1 cellular context compared by ENCODE assay signal in the genomic region with DNA sequence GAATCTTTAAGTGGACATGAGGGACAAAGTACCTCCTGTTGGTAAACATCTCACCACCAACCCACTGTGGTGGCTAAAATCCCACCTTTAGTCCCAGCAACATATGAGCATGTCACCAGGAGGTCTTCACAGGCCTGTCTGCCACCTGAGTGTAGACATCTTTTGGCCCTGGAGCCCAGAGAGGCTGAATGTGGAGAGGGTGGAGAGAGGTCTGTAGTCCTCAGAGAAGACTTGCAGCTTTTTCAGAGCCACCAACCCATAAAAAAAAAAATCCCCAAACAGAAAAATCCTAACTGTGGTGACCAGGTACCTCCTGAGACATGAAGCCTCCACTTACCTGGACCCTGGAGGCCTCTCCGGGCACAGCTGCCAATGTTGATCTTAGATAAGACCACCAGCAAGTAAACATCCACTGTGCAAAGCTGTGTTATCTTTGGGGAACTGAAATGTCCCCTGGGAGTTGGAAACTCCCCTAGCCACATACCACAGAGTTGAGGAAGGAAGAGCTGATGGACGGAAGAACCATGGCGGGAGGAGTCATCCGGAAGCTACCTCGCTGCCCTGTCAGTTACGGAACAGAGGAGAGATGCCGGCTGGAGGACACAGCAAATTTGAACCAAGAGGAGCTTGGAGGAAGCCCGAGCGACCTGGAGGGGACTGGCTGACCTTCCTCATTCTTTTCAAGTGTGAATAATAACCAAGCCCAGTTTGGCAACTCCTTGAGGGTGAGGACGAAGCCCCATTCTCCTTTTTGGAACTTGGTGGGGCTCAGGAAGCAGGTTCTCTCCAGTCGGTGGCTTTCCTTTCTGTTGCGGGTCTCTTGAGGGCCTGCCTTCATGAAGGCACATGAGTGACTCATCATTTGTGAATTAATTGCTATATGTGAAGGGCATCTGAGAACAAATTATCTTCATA.
TF ChIP-seq lines count a peak whose summit lies in the region.

A gene with protein sequence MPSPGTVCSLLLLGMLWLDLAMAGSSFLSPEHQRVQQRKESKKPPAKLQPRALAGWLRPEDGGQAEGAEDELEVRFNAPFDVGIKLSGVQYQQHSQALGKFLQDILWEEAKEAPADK (minus strand): TSS at position 443 of the 915 bp plus-strand sequence. CDS start 2,767 bp downstream, outside the sequence.

TF ChIP-seq in HepG2, 621 proteins besides CTCF, POLR2A, EP300 and RAD21 (continued from another document and continues in another):
- TF ChIP-seq, protein P1, sequence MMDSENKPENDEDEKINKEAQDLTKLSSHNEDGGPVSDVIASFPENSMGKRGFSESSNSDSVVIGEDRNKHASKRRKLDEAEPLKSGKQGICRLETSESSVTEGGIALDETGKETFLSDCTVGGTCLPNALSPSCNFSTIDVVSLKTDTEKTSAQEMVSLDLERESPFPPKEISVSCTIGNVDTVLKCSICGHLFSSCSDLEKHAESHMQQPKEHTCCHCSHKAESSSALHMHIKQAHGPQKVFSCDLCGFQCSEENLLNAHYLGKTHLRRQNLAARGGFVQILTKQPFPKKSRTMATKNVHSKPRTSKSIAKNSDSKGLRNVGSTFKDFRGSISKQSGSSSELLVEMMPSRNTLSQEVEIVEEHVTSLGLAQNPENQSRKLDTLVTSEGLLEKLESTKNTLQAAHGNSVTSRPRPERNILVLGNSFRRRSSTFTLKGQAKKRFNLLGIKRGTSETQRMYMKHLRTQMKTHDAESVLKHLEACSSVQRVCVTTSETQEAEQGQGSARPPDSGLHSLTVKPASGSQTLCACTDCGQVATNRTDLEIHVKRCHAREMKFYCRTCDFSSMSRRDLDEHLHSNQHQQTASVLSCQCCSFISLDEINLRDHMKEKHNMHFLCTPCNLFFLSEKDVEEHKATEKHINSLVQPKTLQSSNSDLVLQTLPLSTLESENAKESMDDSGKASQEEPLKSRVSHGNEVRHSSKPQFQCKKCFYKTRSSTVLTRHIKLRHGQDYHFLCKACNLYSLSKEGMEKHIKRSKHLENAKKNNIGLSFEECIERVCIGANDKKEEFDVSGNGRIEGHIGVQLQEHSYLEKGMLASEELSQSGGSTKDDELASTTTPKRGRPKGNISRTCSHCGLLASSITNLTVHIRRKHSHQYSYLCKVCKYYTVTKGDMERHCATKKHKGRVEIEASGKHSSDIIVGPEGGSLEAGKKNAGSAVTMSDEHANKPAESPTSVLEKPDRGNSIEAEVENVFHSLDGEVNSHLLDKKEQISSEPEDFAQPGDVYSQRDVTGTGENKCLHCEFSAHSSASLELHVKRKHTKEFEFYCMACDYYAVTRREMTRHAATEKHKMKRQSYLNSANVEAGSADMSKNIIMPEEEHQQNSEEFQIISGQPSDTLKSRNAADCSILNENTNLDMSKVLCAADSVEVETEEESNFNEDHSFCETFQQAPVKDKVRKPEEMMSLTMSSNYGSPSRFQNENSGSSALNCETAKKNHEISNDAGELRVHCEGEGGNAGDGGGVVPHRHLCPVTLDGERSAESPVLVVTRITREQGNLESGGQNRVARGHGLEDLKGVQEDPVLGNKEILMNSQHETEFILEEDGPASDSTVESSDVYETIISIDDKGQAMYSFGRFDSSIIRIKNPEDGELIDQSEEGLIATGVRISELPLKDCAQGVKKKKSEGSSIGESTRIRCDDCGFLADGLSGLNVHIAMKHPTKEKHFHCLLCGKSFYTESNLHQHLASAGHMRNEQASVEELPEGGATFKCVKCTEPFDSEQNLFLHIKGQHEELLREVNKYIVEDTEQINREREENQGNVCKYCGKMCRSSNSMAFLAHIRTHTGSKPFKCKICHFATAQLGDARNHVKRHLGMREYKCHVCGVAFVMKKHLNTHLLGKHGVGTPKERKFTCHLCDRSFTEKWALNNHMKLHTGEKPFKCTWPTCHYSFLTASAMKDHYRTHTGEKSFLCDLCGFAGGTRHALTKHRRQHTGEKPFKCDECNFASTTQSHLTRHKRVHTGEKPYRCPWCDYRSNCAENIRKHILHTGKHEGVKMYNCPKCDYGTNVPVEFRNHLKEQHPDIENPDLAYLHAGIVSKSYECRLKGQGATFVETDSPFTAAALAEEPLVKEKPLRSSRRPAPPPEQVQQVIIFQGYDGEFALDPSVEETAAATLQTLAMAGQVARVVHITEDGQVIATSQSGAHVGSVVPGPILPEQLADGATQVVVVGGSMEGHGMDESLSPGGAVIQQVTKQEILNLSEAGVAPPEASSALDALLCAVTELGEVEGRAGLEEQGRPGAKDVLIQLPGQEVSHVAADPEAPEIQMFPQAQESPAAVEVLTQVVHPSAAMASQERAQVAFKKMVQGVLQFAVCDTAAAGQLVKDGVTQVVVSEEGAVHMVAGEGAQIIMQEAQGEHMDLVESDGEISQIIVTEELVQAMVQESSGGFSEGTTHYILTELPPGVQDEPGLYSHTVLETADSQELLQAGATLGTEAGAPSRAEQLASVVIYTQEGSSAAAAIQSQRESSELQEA (CRISPR knock-in tag; IDR thresholded peaks at IDR 0.05; ENCODE audit: not compliant biosample characterization): peak; percentile 34
- no peak for TF ChIP-seq ZNF790 (CRISPR knock-in tag; IDR thresholded peaks at IDR 0.05; ENCODE audit: borderline replicate concordance)
- TF ChIP-seq, protein P2, sequence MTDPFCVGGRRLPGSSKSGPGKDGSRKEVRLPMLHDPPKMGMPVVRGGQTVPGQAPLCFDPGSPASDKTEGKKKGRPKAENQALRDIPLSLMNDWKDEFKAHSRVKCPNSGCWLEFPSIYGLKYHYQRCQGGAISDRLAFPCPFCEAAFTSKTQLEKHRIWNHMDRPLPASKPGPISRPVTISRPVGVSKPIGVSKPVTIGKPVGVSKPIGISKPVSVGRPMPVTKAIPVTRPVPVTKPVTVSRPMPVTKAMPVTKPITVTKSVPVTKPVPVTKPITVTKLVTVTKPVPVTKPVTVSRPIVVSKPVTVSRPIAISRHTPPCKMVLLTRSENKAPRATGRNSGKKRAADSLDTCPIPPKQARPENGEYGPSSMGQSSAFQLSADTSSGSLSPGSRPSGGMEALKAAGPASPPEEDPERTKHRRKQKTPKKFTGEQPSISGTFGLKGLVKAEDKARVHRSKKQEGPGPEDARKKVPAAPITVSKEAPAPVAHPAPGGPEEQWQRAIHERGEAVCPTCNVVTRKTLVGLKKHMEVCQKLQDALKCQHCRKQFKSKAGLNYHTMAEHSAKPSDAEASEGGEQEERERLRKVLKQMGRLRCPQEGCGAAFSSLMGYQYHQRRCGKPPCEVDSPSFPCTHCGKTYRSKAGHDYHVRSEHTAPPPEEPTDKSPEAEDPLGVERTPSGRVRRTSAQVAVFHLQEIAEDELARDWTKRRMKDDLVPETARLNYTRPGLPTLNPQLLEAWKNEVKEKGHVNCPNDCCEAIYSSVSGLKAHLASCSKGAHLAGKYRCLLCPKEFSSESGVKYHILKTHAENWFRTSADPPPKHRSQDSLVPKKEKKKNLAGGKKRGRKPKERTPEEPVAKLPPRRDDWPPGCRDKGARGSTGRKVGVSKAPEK (CRISPR knock-in tag; IDR thresholded peaks at IDR 0.05; ENCODE audit: borderline replicate concordance): no peak
- no peak for TF ChIP-seq NCOA1 (CRISPR knock-in tag; IDR thresholded peaks at IDR 0.05)
- peak; percentile 67 for TF ChIP-seq BCL6 (CRISPR knock-in tag; IDR thresholded peaks at IDR 0.05)
- no peak for TF ChIP-seq TSC22D2 (CRISPR knock-in tag; IDR thresholded peaks at IDR 0.05; ENCODE audit: borderline replicate concordance)
- no peak for TF ChIP-seq PHF8 (CRISPR knock-in tag; IDR thresholded peaks at IDR 0.05)
- TF ChIP-seq CBFB (CRISPR knock-in tag; IDR thresholded peaks at IDR 0.05): no peak
- TF ChIP-seq SALL2 (CRISPR knock-in tag; IDR thresholded peaks at IDR 0.05): no peak
- TF ChIP-seq, protein P3, sequence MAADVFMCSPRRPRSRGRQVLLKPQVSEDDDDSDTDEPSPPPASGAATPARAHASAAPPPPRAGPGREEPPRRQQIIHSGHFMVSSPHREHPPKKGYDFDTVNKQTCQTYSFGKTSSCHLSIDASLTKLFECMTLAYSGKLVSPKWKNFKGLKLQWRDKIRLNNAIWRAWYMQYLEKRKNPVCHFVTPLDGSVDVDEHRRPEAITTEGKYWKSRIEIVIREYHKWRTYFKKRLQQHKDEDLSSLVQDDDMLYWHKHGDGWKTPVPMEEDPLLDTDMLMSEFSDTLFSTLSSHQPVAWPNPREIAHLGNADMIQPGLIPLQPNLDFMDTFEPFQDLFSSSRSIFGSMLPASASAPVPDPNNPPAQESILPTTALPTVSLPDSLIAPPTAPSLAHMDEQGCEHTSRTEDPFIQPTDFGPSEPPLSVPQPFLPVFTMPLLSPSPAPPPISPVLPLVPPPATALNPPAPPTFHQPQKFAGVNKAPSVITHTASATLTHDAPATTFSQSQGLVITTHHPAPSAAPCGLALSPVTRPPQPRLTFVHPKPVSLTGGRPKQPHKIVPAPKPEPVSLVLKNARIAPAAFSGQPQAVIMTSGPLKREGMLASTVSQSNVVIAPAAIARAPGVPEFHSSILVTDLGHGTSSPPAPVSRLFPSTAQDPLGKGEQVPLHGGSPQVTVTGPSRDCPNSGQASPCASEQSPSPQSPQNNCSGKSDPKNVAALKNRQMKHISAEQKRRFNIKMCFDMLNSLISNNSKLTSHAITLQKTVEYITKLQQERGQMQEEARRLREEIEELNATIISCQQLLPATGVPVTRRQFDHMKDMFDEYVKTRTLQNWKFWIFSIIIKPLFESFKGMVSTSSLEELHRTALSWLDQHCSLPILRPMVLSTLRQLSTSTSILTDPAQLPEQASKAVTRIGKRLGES (CRISPR knock-in tag; IDR thresholded peaks at IDR 0.05; ENCODE audit: borderline replicate concordance): no peak
- TF ChIP-seq, protein P4, sequence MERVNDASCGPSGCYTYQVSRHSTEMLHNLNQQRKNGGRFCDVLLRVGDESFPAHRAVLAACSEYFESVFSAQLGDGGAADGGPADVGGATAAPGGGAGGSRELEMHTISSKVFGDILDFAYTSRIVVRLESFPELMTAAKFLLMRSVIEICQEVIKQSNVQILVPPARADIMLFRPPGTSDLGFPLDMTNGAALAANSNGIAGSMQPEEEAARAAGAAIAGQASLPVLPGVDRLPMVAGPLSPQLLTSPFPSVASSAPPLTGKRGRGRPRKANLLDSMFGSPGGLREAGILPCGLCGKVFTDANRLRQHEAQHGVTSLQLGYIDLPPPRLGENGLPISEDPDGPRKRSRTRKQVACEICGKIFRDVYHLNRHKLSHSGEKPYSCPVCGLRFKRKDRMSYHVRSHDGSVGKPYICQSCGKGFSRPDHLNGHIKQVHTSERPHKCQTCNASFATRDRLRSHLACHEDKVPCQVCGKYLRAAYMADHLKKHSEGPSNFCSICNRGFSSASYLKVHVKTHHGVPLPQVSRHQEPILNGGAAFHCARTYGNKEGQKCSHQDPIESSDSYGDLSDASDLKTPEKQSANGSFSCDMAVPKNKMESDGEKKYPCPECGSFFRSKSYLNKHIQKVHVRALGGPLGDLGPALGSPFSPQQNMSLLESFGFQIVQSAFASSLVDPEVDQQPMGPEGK (CRISPR knock-in tag; IDR thresholded peaks at IDR 0.05): peak; percentile 63
- TF ChIP-seq ZNF33B (CRISPR knock-in tag; IDR thresholded peaks at IDR 0.05): no peak
- TF ChIP-seq HNRNPLL (IDR thresholded peaks at IDR 0.05; ENCODE audit: low read depth, low read length, poor library complexity, severe bottlenecking): no peak
- TF ChIP-seq ZNF558 (CRISPR knock-in tag; IDR thresholded peaks at IDR 0.05; ENCODE audit: borderline replicate concordance): peak; percentile 41; the same call in 1 of the 2 replicates
- TF ChIP-seq, protein P5, sequence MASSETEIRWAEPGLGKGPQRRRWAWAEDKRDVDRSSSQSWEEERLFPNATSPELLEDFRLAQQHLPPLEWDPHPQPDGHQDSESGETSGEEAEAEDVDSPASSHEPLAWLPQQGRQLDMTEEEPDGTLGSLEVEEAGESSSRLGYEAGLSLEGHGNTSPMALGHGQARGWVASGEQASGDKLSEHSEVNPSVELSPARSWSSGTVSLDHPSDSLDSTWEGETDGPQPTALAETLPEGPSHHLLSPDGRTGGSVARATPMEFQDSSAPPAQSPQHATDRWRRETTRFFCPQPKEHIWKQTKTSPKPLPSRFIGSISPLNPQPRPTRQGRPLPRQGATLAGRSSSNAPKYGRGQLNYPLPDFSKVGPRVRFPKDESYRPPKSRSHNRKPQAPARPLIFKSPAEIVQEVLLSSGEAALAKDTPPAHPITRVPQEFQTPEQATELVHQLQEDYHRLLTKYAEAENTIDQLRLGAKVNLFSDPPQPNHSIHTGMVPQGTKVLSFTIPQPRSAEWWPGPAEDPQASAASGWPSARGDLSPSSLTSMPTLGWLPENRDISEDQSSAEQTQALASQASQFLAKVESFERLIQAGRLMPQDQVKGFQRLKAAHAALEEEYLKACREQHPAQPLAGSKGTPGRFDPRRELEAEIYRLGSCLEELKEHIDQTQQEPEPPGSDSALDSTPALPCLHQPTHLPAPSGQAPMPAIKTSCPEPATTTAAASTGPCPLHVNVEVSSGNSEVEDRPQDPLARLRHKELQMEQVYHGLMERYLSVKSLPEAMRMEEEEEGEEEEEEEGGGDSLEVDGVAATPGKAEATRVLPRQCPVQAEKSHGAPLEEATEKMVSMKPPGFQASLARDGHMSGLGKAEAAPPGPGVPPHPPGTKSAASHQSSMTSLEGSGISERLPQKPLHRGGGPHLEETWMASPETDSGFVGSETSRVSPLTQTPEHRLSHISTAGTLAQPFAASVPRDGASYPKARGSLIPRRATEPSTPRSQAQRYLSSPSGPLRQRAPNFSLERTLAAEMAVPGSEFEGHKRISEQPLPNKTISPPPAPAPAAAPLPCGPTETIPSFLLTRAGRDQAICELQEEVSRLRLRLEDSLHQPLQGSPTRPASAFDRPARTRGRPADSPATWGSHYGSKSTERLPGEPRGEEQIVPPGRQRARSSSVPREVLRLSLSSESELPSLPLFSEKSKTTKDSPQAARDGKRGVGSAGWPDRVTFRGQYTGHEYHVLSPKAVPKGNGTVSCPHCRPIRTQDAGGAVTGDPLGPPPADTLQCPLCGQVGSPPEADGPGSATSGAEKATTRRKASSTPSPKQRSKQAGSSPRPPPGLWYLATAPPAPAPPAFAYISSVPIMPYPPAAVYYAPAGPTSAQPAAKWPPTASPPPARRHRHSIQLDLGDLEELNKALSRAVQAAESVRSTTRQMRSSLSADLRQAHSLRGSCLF (CRISPR knock-in tag; IDR thresholded peaks at IDR 0.05; ENCODE audit: borderline replicate concordance): no peak
- TF ChIP-seq, protein P6, sequence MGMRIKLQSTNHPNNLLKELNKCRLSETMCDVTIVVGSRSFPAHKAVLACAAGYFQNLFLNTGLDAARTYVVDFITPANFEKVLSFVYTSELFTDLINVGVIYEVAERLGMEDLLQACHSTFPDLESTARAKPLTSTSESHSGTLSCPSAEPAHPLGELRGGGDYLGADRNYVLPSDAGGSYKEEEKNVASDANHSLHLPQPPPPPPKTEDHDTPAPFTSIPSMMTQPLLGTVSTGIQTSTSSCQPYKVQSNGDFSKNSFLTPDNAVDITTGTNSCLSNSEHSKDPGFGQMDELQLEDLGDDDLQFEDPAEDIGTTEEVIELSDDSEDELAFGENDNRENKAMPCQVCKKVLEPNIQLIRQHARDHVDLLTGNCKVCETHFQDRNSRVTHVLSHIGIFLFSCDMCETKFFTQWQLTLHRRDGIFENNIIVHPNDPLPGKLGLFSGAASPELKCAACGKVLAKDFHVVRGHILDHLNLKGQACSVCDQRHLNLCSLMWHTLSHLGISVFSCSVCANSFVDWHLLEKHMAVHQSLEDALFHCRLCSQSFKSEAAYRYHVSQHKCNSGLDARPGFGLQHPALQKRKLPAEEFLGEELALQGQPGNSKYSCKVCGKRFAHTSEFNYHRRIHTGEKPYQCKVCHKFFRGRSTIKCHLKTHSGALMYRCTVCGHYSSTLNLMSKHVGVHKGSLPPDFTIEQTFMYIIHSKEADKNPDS (CRISPR knock-in tag; IDR thresholded peaks at IDR 0.05): no peak
